9 cellular contexts compared by ENCODE assay signal in genomic region chr14:100547633-100548294, GRCh38. TPM values are rescaled to one million over a fixed set of nuclear protein-coding genes. Genes with fewer than 3 reads are reported as not detected.
DNase-seq lines count a peak whose midpoint lies in the region; ATAC-seq and FAIRE-seq lines count a peak whose summit lies in the region.
"Had no signal": no experiment of that assay in that cellular context is flagged by ENCODE, and none has a peak within 500 bp of the region (broad histone marks: within the 10 kb centered on the region; RNA-seq: fewer than 3 reads in every experiment).

No MANE protein-coding gene starts in this region.

- ATAC-seq in T-helper 17 cell = peak; percentile 56
- no peak for ATAC-seq in GM19328 (IDR thresholded peaks at IDR 0.05; ENCODE audit: unreplicated experiment)

- peaks cover 0 to 26% (median 0%) of the 10 kb centered on the region in 11 experiments; a peak in 5 of 22 replicates for H4K20me1 ChIP-seq in BLaER1 treated with 17β-estradiol and CSF1 and Interleukin-3, amounts not matched to agents 10 nM and 100 nM
- H4K20me1 ChIP-seq in Karpas-422 (ENCODE audit: insufficient read depth, low read depth, low read length) = no peaks in the 10 kb centered on the region; the same call in 1 of the 2 replicates

- peak overlapping the region; percentile 66 for H3K4me3 Mint-ChIP-seq in T-helper 17 cell

- peak overlapping the region; percentile 80 to 93 (median 89) for H3K4me2 ChIP-seq in BLaER1 treated with 17β-estradiol and CSF1 and Interleukin-3, amounts not matched to agents 10 nM and 100 nM
- peak overlapping the region; percentile 20 for H3K4me2 ChIP-seq in Karpas-422 (ENCODE audit: low read depth, low read length, poor library complexity, severe bottlenecking)

- H3K36me3 Mint-ChIP-seq in T-helper 17 cell (ENCODE audit: low read depth) = no peaks in the 10 kb centered on the region

- peak overlapping the region; percentile 22 to 82 (median 63); a peak in 19 of 22 replicates for H3K27ac ChIP-seq in BLaER1 treated with 17β-estradiol and CSF1 and Interleukin-3, amounts not matched to agents 10 nM and 100 nM
- H3K27ac ChIP-seq in Karpas-422 (ENCODE audit: low read length) (no peak overlapping the region), skin epidermis (peak overlapping the region in 12 of 21 experiments; percentile 10 to 69 (median 30))

- peak overlapping the region; percentile 14 to 71 (median 54); a peak in 17 of 22 replicates for H3K9ac ChIP-seq in BLaER1 treated with 17β-estradiol and CSF1 and Interleukin-3, amounts not matched to agents 10 nM and 100 nM
- H3K9ac ChIP-seq in Karpas-422 (ENCODE audit: low read length) = no peak overlapping the region

- no peaks in the 10 kb centered on the region for H3K36me3 ChIP-seq in BLaER1 treated with 17β-estradiol and CSF1 and Interleukin-3, amounts not matched to agents 10 nM and 100 nM
- H3K36me3 ChIP-seq in Karpas-422 (ENCODE audit: insufficient read depth, low read length) = no peaks in the 10 kb centered on the region

- H3K4me1 Mint-ChIP-seq in T-helper 17 cell = peaks cover 11% of the 10 kb centered on the region

- DNase-seq in Karpas-422 = peak; percentile 73
- DNase-seq in T-helper 17 cell = peak in 1 of 3 donors; percentile 41
- peak; percentile 72 for DNase-seq in fibroblast of gingiva (ENCODE audit: low read depth)
- no peak for DNase-seq in RCC 7860 (ENCODE audit: low spot score)
- no peak for DNase-seq in amniotic stem cell (lab: John Stamatoyannopoulos, UW)

- peak overlapping the region in 7 of 10 experiments; percentile 5 to 69 (median 14); a peak in 8 of 20 replicates for H3K4me3 ChIP-seq in BLaER1 treated with 17β-estradiol and CSF1 and Interleukin-3, amounts not matched to agents 10 nM and 100 nM
- H3K4me3 ChIP-seq in Karpas-422 (ENCODE audit: low read length) (no peak overlapping the region), skin epidermis (no peak overlapping the region)

- peaks cover 0 to 48% (median 0%) of the 10 kb centered on the region in 11 experiments; a peak in 6 of 22 replicates for H3K27me3 ChIP-seq in BLaER1 treated with 17β-estradiol and CSF1 and Interleukin-3, amounts not matched to agents 10 nM and 100 nM
- no peaks in the 10 kb centered on the region for H3K27me3 ChIP-seq in Karpas-422 (ENCODE audit: low read length)

- no peak for FAIRE-seq in RCC 7860 (lab: Jason Lieb, UNC)
- FAIRE-seq: colon had no signal

- H3K4me1 ChIP-seq in BLaER1 treated with 17β-estradiol and CSF1 and Interleukin-3, amounts not matched to agents 10 nM and 100 nM = peaks cover 41 to 97% (median 94%) of the 10 kb centered on the region in 10 experiments
- H3K4me1 ChIP-seq in Karpas-422 (ENCODE audit: low read length) = peaks cover 23% of the 10 kb centered on the region

- H3K27ac Mint-ChIP-seq in T-helper 17 cell = peak overlapping the region; percentile 75

- no peaks in the 10 kb centered on the region for H3K9me2 ChIP-seq in Karpas-422 (replicated peaks; ENCODE audit: insufficient read depth, low read length)

- no peaks in the 10 kb centered on the region for H3K9me3 ChIP-seq in BLaER1 treated with 17β-estradiol and CSF1 and Interleukin-3, amounts not matched to agents 10 nM and 100 nM (replicated peaks in 1 of 11)
- H3K9me3 ChIP-seq in Karpas-422 (ENCODE audit: low read length) = no peaks in the 10 kb centered on the region
- no peaks in the 10 kb centered on the region for H3K9me3 ChIP-seq in T-helper 17 cell (ENCODE audit: control insufficient read depth, low read length, poor library complexity, severe bottlenecking)

- no peaks in the 10 kb centered on the region for H3K79me2 ChIP-seq in Karpas-422 (ENCODE audit: low read length)

- no peaks in the 10 kb centered on the region for H3K27me3 Mint-ChIP-seq in T-helper 17 cell

- H2AFZ ChIP-seq in Karpas-422 (ENCODE audit: low read length) = peak overlapping the region; percentile 20; the same call in 1 of the 2 replicates

RNA-seq across cellular contexts. Expression of gene BEGAIN, which starts 39.5 kb away (rescaled TPM):
- total RNA-seq in Karpas-422 (2014; rRNA removed; shearing (Covaris generic); ENCODE audit: low replicate concordance) = 0.47 TPM in 1 of 2 replicates, not detected in the other
- 1 to 10 TPM in 1 of 2 donors, under 1 TPM in 1; 0.50 to 4.5 TPM for total RNA-seq in T-helper 17 cell

Comparison
In these comparisons a context has a peak if more than half of its experiments do, and no peak if none do; other contexts are left out.
1. H3K4me3 ChIP-seq: peak in BLaER1 treated with 17β-estradiol and CSF1 and Interleukin-3, amounts not matched to agents 10 nM and 100 nM (7 of 10); none in Karpas-422 (single experiment) and skin epidermis (0 of 7).
2. DNase-seq: peak in Karpas-422 (single experiment) and fibroblast of gingiva (single experiment); none in RCC 7860 (single experiment) and amniotic stem cell (single experiment).